In the genomic region with DNA sequence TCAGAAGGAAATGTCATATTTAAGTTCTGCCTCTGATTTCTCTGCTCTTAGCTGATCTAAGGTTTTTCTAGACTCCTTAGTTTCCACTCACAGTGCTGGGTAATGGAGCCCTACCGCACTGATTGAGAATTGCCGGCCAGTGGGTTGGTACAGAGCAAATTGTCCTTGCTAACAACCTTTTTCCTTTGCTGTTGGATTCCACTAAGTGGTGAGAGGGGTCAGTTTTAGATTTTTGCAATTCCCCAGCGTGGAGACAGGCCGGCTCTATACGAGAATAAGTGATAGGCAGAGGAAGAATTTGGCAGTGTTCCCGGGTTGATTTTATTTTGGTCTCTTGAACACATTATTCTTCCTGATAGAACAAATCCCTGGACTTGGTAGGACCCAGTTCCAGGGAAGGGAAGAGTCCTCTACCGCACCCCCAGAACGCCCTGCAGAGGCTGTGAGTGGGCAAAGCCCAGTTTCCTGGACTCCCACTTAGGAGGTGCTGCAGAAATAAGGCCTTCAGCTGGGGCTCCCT, we compare ENCODE assay signal across 8 cellular contexts. TPM values are rescaled to one million over a fixed set of nuclear protein-coding genes. Genes with fewer than 3 reads are reported as not detected.
DNase-seq lines count a peak whose midpoint lies in the region; ATAC-seq and TF ChIP-seq lines count a peak whose summit lies in the region.

No MANE protein-coding gene starts in this region.

- DNase-seq in ELR (ENCODE audit: low read depth) = peak; percentile 68
- no peak for DNase-seq in glutamatergic neuron
- DNase-seq in NCI-H446 treated with DMSO at 0.1 percent for 48 hours (lab: John Stamatoyannopoulos, UW) = no peak
- no peak for DNase-seq in NCI-H446 (lab: John Stamatoyannopoulos, UW)

- peaks cover 8% of the 10 kb centered on the region for H3K4me1 ChIP-seq in rectal smooth muscle tissue (ENCODE audit: control insufficient read depth, insufficient read depth, low read length)

- H3K27me3 Mint-ChIP-seq in glutamatergic neuron (ENCODE audit: unreplicated experiment) = peaks cover 14% of the 10 kb centered on the region

- H3K27me3 ChIP-seq in rectal smooth muscle tissue (ENCODE audit: control insufficient read depth, insufficient read depth, low read length) = no peaks in the 10 kb centered on the region

- peak overlapping the region; percentile 91 for H3K4me3 Mint-ChIP-seq in glutamatergic neuron (ENCODE audit: unreplicated experiment)

- no peaks in the 10 kb centered on the region for H3K36me3 Mint-ChIP-seq in glutamatergic neuron (ENCODE audit: unreplicated experiment)

- ATAC-seq in SK-N-SH treated with all-trans-retinoic acid at 6 μM for 48 hours (peak; percentile 31), HG03108 (IDR thresholded peaks at IDR 0.05; ENCODE audit: unreplicated experiment) (no peak), HG02840 (IDR thresholded peaks at IDR 0.05; ENCODE audit: low FRiP score, unreplicated experiment) (no peak)

- peak; percentile 20 for TF ChIP-seq CTCF in glutamatergic neuron (IDR thresholded peaks at IDR 0.05; ENCODE audit: partially characterized antibody, unreplicated experiment)

- no peaks in the 10 kb centered on the region for H3K36me3 ChIP-seq in rectal smooth muscle tissue (ENCODE audit: control insufficient read depth, insufficient read depth, low read length)

- peak overlapping the region; percentile 83 for H3K27ac ChIP-seq in rectal smooth muscle tissue (ENCODE audit: low read depth, low read length)

- H3K4me3 ChIP-seq in rectal smooth muscle tissue (ENCODE audit: low read length) = peak overlapping the region; percentile 78

- H3K4me1 Mint-ChIP-seq in glutamatergic neuron (ENCODE audit: low read depth, unreplicated experiment) = peaks cover 2% of the 10 kb centered on the region

- peak overlapping the region; percentile 84 for H3K27ac Mint-ChIP-seq in glutamatergic neuron (ENCODE audit: unreplicated experiment)

- peaks cover 12% of the 10 kb centered on the region for H3K9me3 Mint-ChIP-seq in glutamatergic neuron (ENCODE audit: unreplicated experiment)

- no peak overlapping the region for H3K9ac ChIP-seq in rectal smooth muscle tissue (ENCODE audit: low read length)

TF ChIP-seq in SK-N-SH treated with all-trans-retinoic acid at 6 μM for 48 hours, 23 proteins besides CTCF, POLR2A, EP300 and RAD21:
- TF ChIP-seq ISL1 (CRISPR knock-in tag; IDR thresholded peaks at IDR 0.05) (peak; percentile 29; the same call in 1 of the 2 replicates), SNAI2 (CRISPR knock-in tag; IDR thresholded peaks at IDR 0.05) (no peak)
TF ChIP-seq in SK-N-SH treated with all-trans-retinoic acid at 6 μM for 48 hours: peak in this region for 1.

RNA-seq across cellular contexts. Expression of a gene that starts 2.9 kb away (rescaled TPM):
- total RNA-seq in glutamatergic neuron (ENCODE audit: unreplicated experiment) = 100 TPM
